In the genomic region with DNA sequence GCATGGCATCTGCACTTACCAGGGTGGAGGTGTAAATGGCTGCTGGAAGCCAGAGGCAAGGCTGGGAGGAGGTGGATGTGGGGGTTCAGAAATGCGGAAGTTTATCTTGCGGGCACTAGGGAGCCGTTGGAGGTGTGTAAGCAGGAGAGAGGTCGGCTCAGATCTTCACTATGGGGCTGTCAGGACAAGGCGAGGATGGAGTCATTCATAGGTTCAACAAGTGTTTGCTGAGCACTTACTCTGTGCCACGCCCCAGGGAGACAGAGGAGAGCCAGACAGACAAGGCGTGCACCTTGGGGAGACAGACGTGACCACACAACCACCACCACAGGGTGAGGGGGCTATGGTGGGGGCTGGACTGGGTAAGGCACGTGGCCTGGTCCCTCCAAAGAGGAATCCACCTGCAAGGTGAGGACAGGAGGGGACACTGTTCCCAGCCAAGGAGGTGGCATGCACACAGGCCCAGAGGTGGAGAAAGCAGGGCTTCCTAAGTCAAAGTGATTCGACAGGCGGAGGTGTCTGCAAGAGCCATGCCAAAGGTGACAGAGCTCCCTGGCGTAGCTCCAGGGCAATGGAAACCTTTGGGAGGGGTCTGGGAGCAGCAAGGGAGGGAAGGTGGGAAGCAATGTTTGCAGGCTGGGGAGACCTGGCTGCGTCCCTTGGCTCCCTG, we compare ENCODE assay signal across 11 cellular contexts. TPM values are rescaled to one million over a fixed set of nuclear protein-coding genes. Genes with fewer than 3 reads are reported as not detected.
DNase-seq lines count a peak whose midpoint lies in the region; ATAC-seq and TF ChIP-seq lines count a peak whose summit lies in the region.
"Had no signal": no experiment of that assay in that cellular context is flagged by ENCODE, and none has a peak within 500 bp of the region (broad histone marks: within the 10 kb centered on the region; RNA-seq: fewer than 3 reads in every experiment).

No MANE protein-coding gene starts in this region.

- peaks cover 9% of the 10 kb centered on the region for H3F3A ChIP-seq in neural progenitor cell (ENCODE audit: low read depth)

- H3K4me2 ChIP-seq in neural progenitor cell: peak overlapping the region; percentile 75

- peaks cover 51% of the 10 kb centered on the region for H3K4me1 ChIP-seq in neural progenitor cell

- H3K36me3 ChIP-seq in KOPT-K1 (ENCODE audit: insufficient read depth, low read length) (no peaks in the 10 kb centered on the region), neural progenitor cell (no peaks in the 10 kb centered on the region)

- no peak for DNase-seq in T-helper 2 cell treated with Interferon-gamma antibody and Interleukin-4, amounts not matched to agents 5 μg/mL and 100 μg/mL, for 36 hours (ENCODE audit: low spot score)
- DNase-seq in T-helper 2 cell (no peak), neural progenitor cell (ENCODE audit: low spot score) (no peak), cardiac septum (ENCODE audit: low spot score) (no peak)
- no peak for DNase-seq in activated CD8-positive, alpha-beta memory T cell treated with anti-CD3 and anti-CD28 coated beads for 24 hours
- DNase-seq: activated gamma-delta T cell, immature natural killer cell, NCI-H446 had no signal

- H3K27ac Mint-ChIP-seq in T-helper 2 cell treated with Interferon-gamma antibody and Interleukin-4, amounts not matched to agents 5 μg/mL and 100 μg/mL, for 36 hours: peak overlapping the region; percentile 83
- H3K27ac Mint-ChIP-seq in brain: peak overlapping the region; percentile 15 to 98 (median 70)
- peak overlapping the region; percentile 55 for H3K27ac Mint-ChIP-seq in neural progenitor cell

- intact Hi-C loops in cardiac septum (cut with DNase I): no loop called here

- peaks cover 33% of the 10 kb centered on the region for H3K4me1 Mint-ChIP-seq in T-helper 2 cell treated with Interferon-gamma antibody and Interleukin-4, amounts not matched to agents 5 μg/mL and 100 μg/mL, for 36 hours (ENCODE audit: low read depth)
- H3K4me1 Mint-ChIP-seq in brain: peaks cover 89% of the 10 kb centered on the region
- H3K4me1 Mint-ChIP-seq in neural progenitor cell: peaks cover 68% of the 10 kb centered on the region

- no peak for ATAC-seq in GM18909 (IDR thresholded peaks at IDR 0.05; ENCODE audit: poor library complexity, unreplicated experiment)

- H3K36me3 Mint-ChIP-seq in T-helper 2 cell treated with Interferon-gamma antibody and Interleukin-4, amounts not matched to agents 5 μg/mL and 100 μg/mL, for 36 hours (ENCODE audit: low read depth): no peaks in the 10 kb centered on the region
- no peaks in the 10 kb centered on the region for H3K36me3 Mint-ChIP-seq in brain
- H3K36me3 Mint-ChIP-seq in neural progenitor cell: no peaks in the 10 kb centered on the region
- H3K36me3 Mint-ChIP-seq: immature natural killer cell had no signal

- H3K9me3 ChIP-seq in KOPT-K1 (ENCODE audit: insufficient read depth, low read length, poor library complexity, severe bottlenecking) (no peaks in the 10 kb centered on the region), neural progenitor cell (ENCODE audit: low read depth) (no peaks in the 10 kb centered on the region)

- TF ChIP-seq CTCF in brain (conservative IDR thresholded peaks at IDR 0.05) (no peak), neural progenitor cell (IDR thresholded peaks at IDR 0.05) (no peak)

- H4K20me1 ChIP-seq in neural progenitor cell (ENCODE audit: low read depth): peaks cover 75% of the 10 kb centered on the region

- H3K27ac ChIP-seq in KOPT-K1 (ENCODE audit: low read depth, low read length, poor library complexity, severe bottlenecking) (peak overlapping the region; percentile 75), neural progenitor cell (no peak overlapping the region)

- H2AFZ ChIP-seq in neural progenitor cell (replicated peaks): no peak overlapping the region

- H3K4me3 Mint-ChIP-seq in T-helper 2 cell treated with Interferon-gamma antibody and Interleukin-4, amounts not matched to agents 5 μg/mL and 100 μg/mL, for 36 hours: peak overlapping the region; percentile 85
- H3K4me3 Mint-ChIP-seq in brain (peak overlapping the region in 4 of 5 experiments; percentile 29 to 76 (median 54)), neural progenitor cell (peak overlapping the region; percentile 7)

- no peaks in the 10 kb centered on the region for H3K79me2 ChIP-seq in neural progenitor cell (ENCODE audit: low read depth)

- H3K4me3 ChIP-seq in neural progenitor cell: no peak overlapping the region

- H3K27me3 Mint-ChIP-seq in T-helper 2 cell treated with Interferon-gamma antibody and Interleukin-4, amounts not matched to agents 5 μg/mL and 100 μg/mL, for 36 hours (ENCODE audit: low read depth): peaks cover 22% of the 10 kb centered on the region
- peaks cover 11% of the 10 kb centered on the region for H3K27me3 Mint-ChIP-seq in brain
- peaks cover 9% of the 10 kb centered on the region for H3K27me3 Mint-ChIP-seq in neural progenitor cell (ENCODE audit: insufficient read depth, low read depth)

- no peaks in the 10 kb centered on the region for H3K9me3 Mint-ChIP-seq in T-helper 2 cell treated with Interferon-gamma antibody and Interleukin-4, amounts not matched to agents 5 μg/mL and 100 μg/mL, for 36 hours
- H3K9me3 Mint-ChIP-seq in brain (no peaks in the 10 kb centered on the region), neural progenitor cell (no peaks in the 10 kb centered on the region)
- H3K9me3 Mint-ChIP-seq: immature natural killer cell had no signal

- H3K9ac ChIP-seq in neural progenitor cell: no peak overlapping the region

- H3K27me3 ChIP-seq in neural progenitor cell: peaks cover 11% of the 10 kb centered on the region

RNA-seq across cellular contexts. Expression of a gene that starts 30.8 kb away (rescaled TPM):
- 19.3 TPM for polyA plus RNA-seq in brain (ENCODE audit: insufficient read depth, low read depth, low replicate concordance)
- total RNA-seq in neural progenitor cell (ENCODE audit: low replicate concordance) (53.7 and 67.4 TPM in 2 replicates), cardiac septum (15.3 TPM)

Comparison
In these comparisons a context has a peak if more than half of its experiments do, and no peak if none do; other contexts are left out.
1. H3K4me3 Mint-ChIP-seq: peak in every context shown above with its lines; median percentile 85 in T-helper 2 cell treated with Interferon-gamma antibody and Interleukin-4, amounts not matched to agents 5 μg/mL and 100 μg/mL, for 36 hours; 54 in brain; 7 in neural progenitor cell.